8 cellular contexts compared by ENCODE assay signal in the genomic region with DNA sequence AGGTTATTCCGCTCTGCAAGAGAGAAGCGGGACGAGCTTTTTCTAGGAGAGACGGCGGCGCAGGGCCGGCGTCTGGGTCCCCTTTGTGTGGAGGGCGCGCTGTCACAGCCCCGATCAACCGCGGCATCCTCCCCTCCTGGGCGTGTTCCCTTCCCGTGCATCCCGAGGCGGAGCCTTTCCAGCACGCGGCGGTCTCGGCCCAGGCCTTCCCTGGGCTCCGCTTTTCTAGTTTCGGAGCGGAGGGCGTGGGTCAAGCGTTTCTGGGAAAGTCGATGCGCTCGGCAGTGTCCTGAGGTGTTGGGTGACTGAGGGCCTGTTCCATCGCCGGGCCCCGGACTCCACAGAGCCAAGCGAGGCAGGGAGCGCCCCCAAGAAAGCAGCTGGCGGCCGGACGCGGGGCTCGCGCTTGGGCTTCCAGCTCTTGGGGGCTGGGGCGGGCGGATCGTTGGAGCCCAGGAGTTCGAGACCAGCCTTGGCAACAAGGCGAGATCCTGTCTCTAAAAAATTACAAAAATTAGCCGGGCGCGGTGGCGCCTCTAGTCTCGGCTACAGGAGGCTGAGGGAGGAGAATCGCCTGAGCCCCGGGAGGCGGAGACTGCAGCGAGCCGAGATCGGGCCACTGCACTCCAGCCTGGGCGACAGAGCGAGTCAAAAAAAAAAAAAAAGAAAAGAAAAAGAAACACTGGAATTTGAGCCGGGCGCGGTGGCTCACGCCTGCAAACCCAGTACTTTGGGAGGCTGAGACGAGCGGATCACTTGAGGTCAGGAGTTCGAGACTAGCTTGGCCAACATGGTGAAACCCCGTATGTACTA. TPM values are rescaled to one million over a fixed set of nuclear protein-coding genes. Genes with fewer than 3 reads are reported as not detected.
DNase-seq lines count a peak whose midpoint lies in the region; ATAC-seq and TF ChIP-seq lines count a peak whose summit lies in the region.

No MANE protein-coding gene starts in this region.

- intact Hi-C loops in breast epithelium (cut with DNase I; ENCODE audit: low total_unique reads) (no loop called here), right lobe of liver (cut with DNase I) (loop anchor here in 1 of 2 donors (10.0 kb wide), 1 partner anchor 54 kb away; no protein-coding TSS in a partner anchor)

- H3K4me3 ChIP-seq in breast epithelium (peak overlapping the region; percentile 49 to 96 (median 88)), right lobe of liver (peak overlapping the region; percentile 61 to 96 (median 64)), thoracic aorta (peak overlapping the region; percentile 88)

- ATAC-seq in right lobe of liver = peak; percentile 26 to 36 (median 32)
- no peak for ATAC-seq in thoracic aorta (ENCODE audit: insufficient number of reproducible peaks, low FRiP score, low read depth)
- ATAC-seq in HG03196 (IDR thresholded peaks at IDR 0.05; ENCODE audit: unreplicated experiment) = no peak

- H3K27ac ChIP-seq in breast epithelium (peak overlapping the region; percentile 90 to 93), right lobe of liver (peak overlapping the region; percentile 44 to 77 (median 64)), thoracic aorta (peak overlapping the region; percentile 70 to 77)

- TF ChIP-seq POLR2A in breast epithelium (IDR thresholded peaks at IDR 0.05) (no peak), right lobe of liver (IDR thresholded peaks at IDR 0.05) (no peak)

- peak overlapping the region; percentile 69 for H3K9ac ChIP-seq in ES-I3 (ENCODE audit: low read depth, low read length)

- DNase-seq in NCI-H146 treated with DMSO at 0.1 percent for 48 hours (lab: John Stamatoyannopoulos, UW; ENCODE audit: unreplicated experiment) = peak; percentile 83
- DNase-seq in breast epithelium (ENCODE audit: low spot score in 2 of 2) = peak; percentile 30 to 61
- DNase-seq in right lobe of liver = no peak
- DNase-seq in thoracic aorta (ENCODE audit: low spot score) = no peak
- no peak for DNase-seq in mucosa of gallbladder (ENCODE audit: low spot score)
- no peak for DNase-seq in NCI-H1694 (lab: John Stamatoyannopoulos, UW)

- TF ChIP-seq CTCF in breast epithelium (IDR thresholded peaks at IDR 0.05) = peak in 1 of 3 donors; percentile 5
- no peak for TF ChIP-seq CTCF in right lobe of liver (IDR thresholded peaks at IDR 0.05)
- TF ChIP-seq CTCF in thoracic aorta (IDR thresholded peaks at IDR 0.05) = no peak

- H3K36me3 ChIP-seq in ES-I3 (ENCODE audit: insufficient read depth, low read length) = no peaks in the 10 kb centered on the region
- H3K36me3 ChIP-seq in breast epithelium = no peaks in the 10 kb centered on the region
- peaks cover 0 to 3% (median 0%) of the 10 kb centered on the region in 4 donors for H3K36me3 ChIP-seq in right lobe of liver
- H3K36me3 ChIP-seq in thoracic aorta = no peaks in the 10 kb centered on the region

- peaks cover 8% of the 10 kb centered on the region for H3K4me1 ChIP-seq in ES-I3 (ENCODE audit: insufficient read depth, low read length)
- peaks cover 0 to 2% of the 10 kb centered on the region in 2 donors for H3K4me1 ChIP-seq in breast epithelium
- peaks cover 0 to 29% (median 8%) of the 10 kb centered on the region in 4 donors for H3K4me1 ChIP-seq in right lobe of liver
- H3K4me1 ChIP-seq in thoracic aorta (ENCODE audit: control insufficient read depth in 1 of 2, low read depth in 2 of 2) = peaks cover 25 to 38% of the 10 kb centered on the region in 2 donors

- H3K9me3 ChIP-seq in ES-I3 (ENCODE audit: control insufficient read depth, insufficient read depth, low read length) (no peaks in the 10 kb centered on the region), breast epithelium (no peaks in the 10 kb centered on the region), right lobe of liver (no peaks in the 10 kb centered on the region), thoracic aorta (no peaks in the 10 kb centered on the region)

- no peaks in the 10 kb centered on the region for H3K27me3 ChIP-seq in breast epithelium
- H3K27me3 ChIP-seq in right lobe of liver = no peaks in the 10 kb centered on the region
- H3K27me3 ChIP-seq in thoracic aorta (replicated peaks; ENCODE audit: insufficient read depth) = no peaks in the 10 kb centered on the region

- 4% methylated on average over 25 of the region's 66 CpGs for WGBS in right lobe of liver (ENCODE audit: insufficient coverage, low coverage, low lambda C conversion rate, missing lambda C conversion rate)

RNA-seq across cellular contexts. Expression of gene IFT140, which starts 0.8 kb away (rescaled TPM):
- 10 to 100 TPM; 17.0 to 30.1 (median 23.9) TPM for total RNA-seq in breast epithelium
- total RNA-seq in right lobe of liver = 1 to 10 TPM; 2.9 to 8.9 (median 5.4) TPM
- total RNA-seq in thoracic aorta = 10 to 100 TPM; 13.7 to 19.2 TPM
- 48.5 TPM for total RNA-seq in mucosa of gallbladder

RNA-seq across cellular contexts. Expression of gene CRAMP1, which starts 1.1 kb away (rescaled TPM):
- total RNA-seq in breast epithelium (10 to 100 TPM in 2 of 3 donors, 1 to 10 TPM in 1; 9.6 to 13.8 (median 10.8) TPM), right lobe of liver (1 to 10 TPM; 2.9 to 8.4 (median 5.8) TPM), thoracic aorta (10 to 100 TPM; 15.0 to 21.4 TPM), mucosa of gallbladder (21.1 TPM)

Comparison
In these comparisons a context has a peak if more than half of its experiments do, and no peak if none do; other contexts are left out.
1. DNase-seq: peak in NCI-H146 treated with DMSO at 0.1 percent for 48 hours (single experiment) and breast epithelium (2 of 2); none in right lobe of liver (0 of 3), thoracic aorta (single experiment), mucosa of gallbladder (single experiment) and NCI-H1694 (single experiment).
2. ATAC-seq: peak in right lobe of liver (4 of 4); none in thoracic aorta (single experiment) and HG03196 (single experiment).
3. Peak in every context shown above with its lines, with median percentiles within 50 percentile points of each other: H3K27ac ChIP-seq and H3K4me3 ChIP-seq.